ENCODE assay signal across 12 cellular contexts in the genomic region with DNA sequence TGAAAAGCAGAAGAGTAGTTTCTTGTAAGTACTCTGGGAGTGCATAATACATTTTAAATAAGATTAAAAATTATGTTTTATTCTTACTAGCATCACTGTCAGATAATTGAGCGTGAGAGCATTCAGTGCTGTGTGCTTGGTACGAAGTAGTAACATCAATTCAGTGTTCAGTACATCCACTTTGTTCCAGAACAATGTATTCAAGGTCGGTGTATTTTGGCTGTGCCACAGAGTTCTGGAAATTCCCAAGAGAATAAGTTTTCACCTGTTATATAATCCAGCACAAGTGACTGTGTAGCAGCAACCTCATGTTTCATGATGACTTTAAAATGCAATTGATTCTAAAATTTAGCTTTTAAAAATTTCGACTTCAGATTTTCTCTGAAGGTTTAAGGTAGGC.
A peak's percentile ranks its signal among the peaks of the same experiment; 100 is the strongest.
DNase-seq lines count a peak whose midpoint lies in the region; ATAC-seq and TF ChIP-seq lines count a peak whose summit lies in the region.
"Had no signal": no experiment of that assay in that cellular context is flagged by ENCODE, and none has a peak within 500 bp of the region (broad histone marks: within the 10 kb centered on the region; RNA-seq: fewer than 3 reads in every experiment).

No MANE protein-coding gene starts in this region.

- no peaks in the 10 kb centered on the region for H3K9me3 ChIP-seq in PC-3 (ENCODE audit: low read length)
- no peaks in the 10 kb centered on the region for H3K9me3 ChIP-seq in stomach
- no peaks in the 10 kb centered on the region for H3K9me3 ChIP-seq in A673 (ENCODE audit: low read depth, low read length, poor library complexity, severe bottlenecking)
- H3K9me3 ChIP-seq: esophagus squamous epithelium, SJSA1 had no signal

- no peak for TF ChIP-seq CTCF in PC-3 (conservative IDR thresholded peaks at IDR 0.05; ENCODE audit: low read depth, low read length)
- TF ChIP-seq CTCF in foreskin keratinocyte (conservative IDR thresholded peaks at IDR 0.05), result no peak
- no peak for TF ChIP-seq CTCF in stomach (IDR thresholded peaks at IDR 0.05)
- TF ChIP-seq CTCF in A673 (conservative IDR thresholded peaks at IDR 0.05; ENCODE audit: low read depth, low read length), result no peak

- no peak for TF ChIP-seq POLR2A in stomach (IDR thresholded peaks at IDR 0.05)

- H4K20me1 ChIP-seq in PC-3 (ENCODE audit: low read length), result no peaks in the 10 kb centered on the region

- H3K79me2 ChIP-seq in PC-3 (ENCODE audit: low read length), result 0 out of 2 replicates have a peak, but pooled peaks cover 4% of the 10 kb centered on the region

- H3K27me3 ChIP-seq in PC-3 (ENCODE audit: low read length), result no peaks in the 10 kb centered on the region
- H3K27me3 ChIP-seq in foreskin keratinocyte, result no peaks in the 10 kb centered on the region
- H3K27me3 ChIP-seq in stomach, result no peaks in the 10 kb centered on the region
- no peaks in the 10 kb centered on the region for H3K27me3 ChIP-seq in A673 (replicated peaks; ENCODE audit: insufficient read depth, low read depth, low read length, poor library complexity)
- H3K27me3 ChIP-seq: esophagus squamous epithelium, SJSA1 had no signal

- CTCF ChIA-PET in PC-3 (lab: Charles Lee) (interaction anchor here (2.9 kb wide), 1 partner anchor 72 kb away, joined by 10 read pairs; no protein-coding TSS in a partner anchor), A673 (lab: Charles Lee) (interaction anchor here (1.4 to 2.7 kb wide), 2 partner anchors 72 to 102 kb away, joined by 3 to 12 read pairs; no protein-coding TSS in a partner anchor)

- no peak for TF ChIP-seq EP300 in stomach (IDR thresholded peaks at IDR 0.05)

- no TSS peak for BruUV-seq in PC-3 (replicated peaks; lab: Mats Ljungman, UMichigan)
- BruUV-seq in A673 (replicated peaks; lab: Mats Ljungman, UMichigan), result no TSS peak

- no peaks in the 10 kb centered on the region for H3F3A ChIP-seq in PC-3 (ENCODE audit: low read length, unreplicated experiment)

- DNase-seq in NCI-H2171 treated with DMSO at 0.1 percent for 48 hours (lab: John Stamatoyannopoulos, UW) (peak; percentile 56), NCI-H2171 (lab: John Stamatoyannopoulos, UW) (no peak), PC-3 (no peak), foreskin keratinocyte (no peak), stomach (no peak), NCI-H510A (lab: John Stamatoyannopoulos, UW) (no peak), D341Med (ENCODE audit: low spot score) (no peak), A673 (ENCODE audit: low spot score) (no peak)
- DNase-seq: esophagus squamous epithelium, NCI-H1436 treated with DMSO at 0.1 percent for 48 hours had no signal

- H3K36me3 ChIP-seq in PC-3 (ENCODE audit: low read depth, low read length) (no peaks in the 10 kb centered on the region), stomach (no peaks in the 10 kb centered on the region), A673 (ENCODE audit: insufficient read depth, low read length, poor library complexity, severe bottlenecking) (no peaks in the 10 kb centered on the region)
- H3K36me3 ChIP-seq: esophagus squamous epithelium, SJSA1 had no signal

- no peaks in the 10 kb centered on the region for H3K9me2 ChIP-seq in PC-3 (replicated peaks; ENCODE audit: low read length)

- H2AFZ ChIP-seq in PC-3 (ENCODE audit: low read length), result peak overlapping the region; percentile 29; the same call in 1 of the 2 replicates

- peaks cover 4% of the 10 kb centered on the region; the same call in 1 of the 2 replicates for H3K4me1 ChIP-seq in PC-3 (ENCODE audit: insufficient read depth, low read length)
- peaks cover 17% of the 10 kb centered on the region for H3K4me1 ChIP-seq in foreskin keratinocyte
- peaks cover 26 to 73% (median 45%) of the 10 kb centered on the region in 4 donors for H3K4me1 ChIP-seq in stomach
- peaks cover 42% of the 10 kb centered on the region for H3K4me1 ChIP-seq in A673 (ENCODE audit: insufficient read depth, low read length, poor library complexity, severe bottlenecking)

- no peak overlapping the region for H3K9ac ChIP-seq in PC-3 (ENCODE audit: low read length)

- POLR2A ChIA-PET in PC-3 (lab: Charles Lee; ENCODE audit: unreplicated experiment), result interaction anchor here (0.6 kb wide), 1 partner anchor 106 kb away, joined by 5 read pairs; no protein-coding TSS in a partner anchor
- POLR2A ChIA-PET in A673 (lab: Charles Lee; ENCODE audit: low non-redundant PET), result interaction anchor here (0.6 kb wide), 1 partner anchor 182 kb away, joined by 3 read pairs; no protein-coding TSS in a partner anchor

- intact Hi-C loops in PC-3 (cut with micrococcal nuclease), result loop anchor here (1.0 to 5.0 kb wide), 4 partner anchors 52 to 298 kb away; no protein-coding TSS in a partner anchor
- intact Hi-C loops in stomach (cut with DNase I; ENCODE audit: low total_unique reads), result loop anchor here (10.0 kb wide), 1 partner anchor 124 kb away; no protein-coding TSS in a partner anchor
- intact Hi-C loops in A673 (cut with micrococcal nuclease; ENCODE audit: unreplicated experiment), result loop anchor here (1.0 to 10.0 kb wide), 5 partner anchors 102 to 337 kb away; no protein-coding TSS in a partner anchor

- H3K4me3 ChIP-seq in PC-3 (ENCODE audit: low read length), result no peak overlapping the region
- no peak overlapping the region for H3K4me3 ChIP-seq in stomach
- no peak overlapping the region for H3K4me3 ChIP-seq in A673 (ENCODE audit: low read depth, low read length, poor library complexity, severe bottlenecking)
- H3K4me3 ChIP-seq: esophagus squamous epithelium, SJSA1 had no signal

- H3K27ac ChIP-seq in PC-3 (ENCODE audit: low read length), result no peak overlapping the region
- peak overlapping the region; percentile 4 for H3K27ac ChIP-seq in foreskin keratinocyte
- peak overlapping the region; percentile 9 to 75 (median 11) for H3K27ac ChIP-seq in stomach
- H3K27ac ChIP-seq in A673 (ENCODE audit: low read depth, low read length, poor library complexity, severe bottlenecking), result no peak overlapping the region
- H3K27ac ChIP-seq: 22Rv1, SJSA1 had no signal

- 53 to 76% (median 64%) methylated on average over 4 of the region's 4 CpGs for WGBS in stomach, 5 donors

- H3K4me2 ChIP-seq in PC-3 (ENCODE audit: low read length), result no peak overlapping the region

- ATAC-seq in PC-3, result no peak
- no peak for ATAC-seq in foreskin keratinocyte

Comparison
In these comparisons a context has a peak if more than half of its experiments do, and no peak if none do; other contexts are left out.
1. H3K27ac ChIP-seq: peak in foreskin keratinocyte (single experiment) and stomach (5 of 5); none in PC-3 (single experiment) and A673 (single experiment).